Comparison of ENCODE assay signal across 16 cellular contexts in the genomic region with DNA sequence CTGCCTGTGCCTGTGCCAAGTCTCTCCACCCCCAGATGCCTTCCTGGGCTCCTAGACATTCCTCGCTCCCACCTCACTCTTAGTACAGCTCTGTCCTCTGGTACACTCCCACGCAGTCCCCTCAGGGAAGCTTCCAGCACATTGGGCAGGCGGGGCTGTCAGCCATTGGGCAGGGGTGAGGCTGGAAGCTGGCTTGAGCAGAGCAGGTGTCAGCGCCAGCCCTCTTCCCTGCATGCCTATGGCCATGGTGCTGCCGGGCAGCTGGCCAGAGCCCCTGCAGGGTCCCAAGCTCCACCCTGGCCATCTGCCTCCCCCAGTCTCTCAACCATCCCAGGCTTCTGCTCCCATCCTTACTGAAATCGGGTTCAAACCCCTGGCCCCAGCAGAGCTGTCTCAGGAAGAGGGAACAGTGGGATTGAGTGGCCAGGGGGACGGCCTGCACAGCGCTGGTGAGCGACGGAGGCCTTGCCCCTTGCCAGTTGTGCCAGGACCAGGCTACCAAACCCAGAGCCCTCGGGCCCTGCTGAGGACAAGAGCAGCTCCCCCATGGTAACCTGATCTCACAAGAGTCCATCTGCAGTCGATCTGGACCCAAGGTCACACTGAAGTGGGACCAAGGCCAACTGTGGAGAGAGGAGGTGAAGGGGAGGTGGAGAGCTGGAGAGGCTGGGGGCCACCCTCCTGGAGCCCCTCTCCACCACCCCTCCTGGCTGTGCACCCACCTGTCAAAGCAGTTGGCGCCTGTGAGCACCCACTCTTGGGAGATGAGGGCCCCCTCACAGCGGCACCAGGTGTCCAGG. TPM values are rescaled to one million over a fixed set of nuclear protein-coding genes. Genes with fewer than 3 reads are reported as not detected.
DNase-seq lines count a peak whose midpoint lies in the region; ATAC-seq lines count a peak whose summit lies in the region.
"Had no signal": no experiment of that assay in that cellular context is flagged by ENCODE, and none has a peak within 500 bp of the region (broad histone marks: within the 10 kb centered on the region; RNA-seq: fewer than 3 reads in every experiment).

No MANE protein-coding gene starts in this region.

- no peak overlapping the region for H3K4me3 Mint-ChIP-seq in immature natural killer cell
- H3K4me3 Mint-ChIP-seq: activated naive CD4-positive, alpha-beta T cell treated with anti-CD3 and anti-CD28 coated beads for 36 hours had no signal

- peaks cover 8 to 13% (median 11%) of the 10 kb centered on the region in 3 donors for H3K27me3 Mint-ChIP-seq in immature natural killer cell (ENCODE audit: low read depth in 3 of 3)

- no peaks in the 10 kb centered on the region for H3K27me3 ChIP-seq in skeletal muscle satellite cell (ENCODE audit: control insufficient read depth, insufficient read depth, low read length)

- peaks cover 29% of the 10 kb centered on the region for H3K4me1 ChIP-seq in skeletal muscle satellite cell (ENCODE audit: control insufficient read depth, insufficient read depth, low read length)

- H3K36me3 Mint-ChIP-seq in immature natural killer cell: peaks cover 0 to 3% (median 0%) of the 10 kb centered on the region in 3 donors
- H3K36me3 Mint-ChIP-seq: naive thymus-derived CD8-positive, alpha-beta T cell had no signal

- no peak overlapping the region for H3K4me3 ChIP-seq in skeletal muscle satellite cell (ENCODE audit: low read length)

- peaks cover 0 to under 1% (median 0%) of the 10 kb centered on the region in 6 donors for H3K9me3 Mint-ChIP-seq in immature natural killer cell
- H3K9me3 Mint-ChIP-seq: activated naive CD4-positive, alpha-beta T cell treated with anti-CD3 and anti-CD28 coated beads for 36 hours; CD8-positive, alpha-beta memory T cell had no signal

- peak; percentile 58 for DNase-seq in NCI-H748 (lab: John Stamatoyannopoulos, UW; ENCODE audit: unreplicated experiment)
- no peak for DNase-seq in NCI-H748 treated with DMSO at 0.1 percent for 48 hours (lab: John Stamatoyannopoulos, UW)
- DNase-seq in SHP77 (lab: John Stamatoyannopoulos, UW): peak; percentile 58 to 76
- DNase-seq in immature natural killer cell: no peak
- DNase-seq in COLO829 (ENCODE audit: low spot score): no peak
- DNase-seq in activated effector memory CD4-positive, alpha-beta T cell treated with anti-CD3 and anti-CD28 coated beads, Interleukin-2, amount 50 U/mL, for 16 hours: no peak
- DNase-seq: activated naive CD4-positive, alpha-beta T cell treated with anti-CD3 and anti-CD28 coated beads for 36 hours; KG1; left colon; NCI-H1417 treated with DMSO at 0.1 percent for 48 hours; NCI-H526 treated with DMSO at 0.1 percent for 48 hours; small intestine had no signal

- peak overlapping the region; percentile 10 for H3K4me2 ChIP-seq in skeletal muscle satellite cell (ENCODE audit: low read length)

- H3K9me3 ChIP-seq in skeletal muscle satellite cell (replicated peaks; ENCODE audit: low read length): no peaks in the 10 kb centered on the region

- no peak overlapping the region for H3K9ac ChIP-seq in skeletal muscle satellite cell (ENCODE audit: low read depth, low read length)

- no peak for ATAC-seq in GM19455 (IDR thresholded peaks at IDR 0.05; ENCODE audit: unreplicated experiment)
- ATAC-seq: left colon; naive thymus-derived CD8-positive, alpha-beta T cell had no signal

- H3K36me3 ChIP-seq in skeletal muscle satellite cell (ENCODE audit: insufficient read depth, low read length): no peaks in the 10 kb centered on the region

- peaks cover 68 to 72% of the 10 kb centered on the region in 2 donors for H3K4me1 Mint-ChIP-seq in immature natural killer cell

- peak overlapping the region in 5 of 6 donors; percentile 3 to 98 (median 35) for H3K27ac Mint-ChIP-seq in immature natural killer cell
- H3K27ac Mint-ChIP-seq: activated naive CD4-positive, alpha-beta T cell treated with anti-CD3 and anti-CD28 coated beads for 36 hours had no signal

RNA-seq across cellular contexts. Expression of gene B9D1, which starts 2.4 kb away (rescaled TPM):
- polyA plus RNA-seq in immature natural killer cell: 1 to 10 TPM; 2.5 to 4.4 (median 2.5) TPM
- total RNA-seq in skeletal muscle satellite cell (2012; rRNA removed): 26.6 TPM in 2 replicates

RNA-seq across cellular contexts. Expression of gene MAPK7, which starts 13.4 kb away (rescaled TPM):
- polyA plus RNA-seq in immature natural killer cell: 10 to 100 TPM in 1 of 3 donors, 1 to 10 TPM in 2; 3.4 to 23.0 (median 7.3) TPM
- total RNA-seq in skeletal muscle satellite cell (2012; rRNA removed): 16.2 and 18.8 TPM in 2 replicates

RNA-seq across cellular contexts. Expression of gene MFAP4, which starts 22.1 kb away (rescaled TPM):
- under 1 TPM in 1 of 3 donors, not detected in 2; 0.18 TPM for polyA plus RNA-seq in immature natural killer cell
- total RNA-seq in skeletal muscle satellite cell (2012; rRNA removed): 1.5 and 4.2 TPM in 2 replicates
- total RNA-seq: activated naive CD4-positive, alpha-beta T cell treated with anti-CD3 and anti-CD28 coated beads for 36 hours; CD8-positive, alpha-beta memory T cell; naive thymus-derived CD8-positive, alpha-beta T cell had no signal
- polyA plus RNA-seq: CD8-positive, alpha-beta memory T cell; naive thymus-derived CD8-positive, alpha-beta T cell had no signal

RNA-seq across cellular contexts. Expression of gene RNF112, which starts 46.1 kb away (rescaled TPM):
- polyA plus RNA-seq in immature natural killer cell: not detected
- total RNA-seq in skeletal muscle satellite cell (2012; rRNA removed): 1.1 and 2.5 TPM in 2 replicates
- polyA plus RNA-seq: CD8-positive, alpha-beta memory T cell had no signal

Comparison
In these comparisons a context has a peak if more than half of its experiments do, and no peak if none do; other contexts are left out.
1. DNase-seq: peak in NCI-H748 (single experiment) and SHP77 (2 of 2); none in NCI-H748 treated with DMSO at 0.1 percent for 48 hours (single experiment), immature natural killer cell (0 of 3), COLO829 (single experiment) and activated effector memory CD4-positive, alpha-beta T cell treated with anti-CD3 and anti-CD28 coated beads, Interleukin-2, amount 50 U/mL, for 16 hours (single experiment).